8 cellular contexts compared by ENCODE assay signal in the genomic region with DNA sequence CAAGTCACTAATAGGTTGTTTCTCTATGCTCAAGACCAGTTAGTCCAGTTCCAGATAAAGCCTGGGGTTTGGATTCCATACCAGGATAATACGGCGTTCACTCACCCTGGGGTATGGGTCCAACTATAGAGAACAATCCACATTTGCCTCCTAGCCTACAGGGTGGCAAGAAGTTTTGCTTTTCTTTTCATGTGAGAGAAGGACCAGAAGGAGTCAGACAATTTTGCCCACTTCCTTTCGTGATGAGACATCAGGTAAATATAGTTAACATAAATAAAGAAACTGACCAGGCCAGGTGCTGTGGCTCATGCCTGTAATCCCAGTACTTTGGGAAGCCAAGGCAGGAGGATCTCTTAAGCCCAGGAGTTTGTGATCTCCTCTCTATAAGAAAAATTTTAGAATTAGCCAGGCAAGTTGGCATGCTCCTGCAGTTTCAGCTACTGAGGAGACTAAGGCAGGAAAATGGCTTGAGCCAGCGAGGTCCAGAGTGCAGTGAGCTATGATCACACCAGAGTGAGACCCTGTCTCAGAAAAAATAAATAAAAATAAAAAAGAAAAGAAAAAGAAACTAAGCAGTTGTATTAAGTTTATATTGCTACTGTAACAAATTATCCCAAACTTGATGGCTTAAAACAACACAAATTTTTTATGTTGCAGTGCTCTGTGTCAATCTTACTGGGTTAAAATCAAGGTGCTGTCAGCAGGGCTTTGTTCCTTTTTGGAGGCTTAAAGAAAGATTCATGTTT. TPM values are rescaled to one million over a fixed set of nuclear protein-coding genes. Genes with fewer than 3 reads are reported as not detected.
DNase-seq lines count a peak whose midpoint lies in the region; ATAC-seq and TF ChIP-seq lines count a peak whose summit lies in the region.

No MANE protein-coding gene starts in this region.

- H3K27ac ChIP-seq in brain microvascular endothelial cell = no peak overlapping the region
- H3K27ac ChIP-seq in body of pancreas = no peak overlapping the region

- no peaks in the 10 kb centered on the region for H3K27me3 ChIP-seq in brain microvascular endothelial cell (replicated peaks)
- H3K27me3 ChIP-seq in body of pancreas = no peaks in the 10 kb centered on the region

- in situ Hi-C loops in brain microvascular endothelial cell (cut with HindIII; ENCODE audit: low pct_ligation_motif_present, low sequenced_read_pairs) = no loop called here

- intact Hi-C loops in body of pancreas (cut with DNase I) = no loop called here

- no peaks in the 10 kb centered on the region for H3K9me3 ChIP-seq in body of pancreas

- no peaks in the 10 kb centered on the region for H3K27me3 Mint-ChIP-seq in effector memory CD8-positive, alpha-beta T cell

- H3K4me3 ChIP-seq in brain microvascular endothelial cell (ENCODE audit: low read depth, low read length) = no peak overlapping the region
- no peak overlapping the region for H3K4me3 ChIP-seq in body of pancreas

- ATAC-seq in GM18502 (IDR thresholded peaks at IDR 0.05; ENCODE audit: poor library complexity, unreplicated experiment) (peak; percentile 73), GM21515 (IDR thresholded peaks at IDR 0.05; ENCODE audit: unreplicated experiment) (peak; percentile 55), HG03460 (IDR thresholded peaks at IDR 0.05; ENCODE audit: unreplicated experiment) (peak; percentile 74), body of pancreas (no peak)
- peak; percentile 66 for ATAC-seq in effector memory CD8-positive, alpha-beta T cell (replicated peaks)

- 83 to 91% methylated on average over 4 of the region's 4 CpGs for WGBS in body of pancreas, 2 donors

- no peak for TF ChIP-seq CTCF in brain microvascular endothelial cell (IDR thresholded peaks at IDR 0.05; ENCODE audit: low read depth, low read length, missing control alignments)
- no peak for TF ChIP-seq CTCF in body of pancreas (IDR thresholded peaks at IDR 0.05)

- DNase-seq in effector memory CD8-positive, alpha-beta T cell = no peak
- no peak for DNase-seq in nucleus accumbens (lab: John Stamatoyannopoulos, UW)
- DNase-seq in brain microvascular endothelial cell = no peak
- DNase-seq in NCI-H510A treated with DMSO at 0.1 percent for 48 hours (lab: John Stamatoyannopoulos, UW) = no peak
- DNase-seq in body of pancreas = no peak

- peaks cover 17 to 28% of the 10 kb centered on the region in 2 donors for H3K4me1 Mint-ChIP-seq in effector memory CD8-positive, alpha-beta T cell (ENCODE audit: low read depth in 2 of 2)

- H3K36me3 Mint-ChIP-seq in effector memory CD8-positive, alpha-beta T cell (ENCODE audit: insufficient read depth) = no peaks in the 10 kb centered on the region

- H3K36me3 ChIP-seq in brain microvascular endothelial cell (replicated peaks) (no peaks in the 10 kb centered on the region), body of pancreas (replicated peaks in 1 of 2; ENCODE audit: insufficient read depth in 1 of 2, low read depth in 2 of 2) (no peaks in the 10 kb centered on the region)

- H3K4me3 Mint-ChIP-seq in effector memory CD8-positive, alpha-beta T cell = peak overlapping the region; percentile 68 to 72

- H3K27ac Mint-ChIP-seq in effector memory CD8-positive, alpha-beta T cell = peak overlapping the region; percentile 85 to 86

- no peaks in the 10 kb centered on the region for H3K9me3 Mint-ChIP-seq in effector memory CD8-positive, alpha-beta T cell

- H3K4me1 ChIP-seq in body of pancreas = no peaks in the 10 kb centered on the region

- no peak for TF ChIP-seq POLR2A in body of pancreas (IDR thresholded peaks at IDR 0.05)

RNA-seq across cellular contexts. Expression of a gene that starts 7.5 kb away (rescaled TPM):
- total RNA-seq in body of pancreas = 10 to 100 TPM; 52.1 to 53.4 TPM

RNA-seq across cellular contexts. Expression of a gene that starts 47.1 kb away (rescaled TPM):
- 10 to 100 TPM; 11.2 to 12.5 TPM for total RNA-seq in body of pancreas
